8 cellular contexts compared by ENCODE assay signal in genomic region chr12:110039085-110039807, GRCh38. TPM values are rescaled to one million over a fixed set of nuclear protein-coding genes. Genes with fewer than 3 reads are reported as not detected.
A peak's percentile ranks its signal among the peaks of the same experiment; 100 is the strongest.
DNase-seq lines count a peak whose midpoint lies in the region; ATAC-seq and TF ChIP-seq lines count a peak whose summit lies in the region.

No MANE protein-coding gene starts in this region.

- H3K9me3 ChIP-seq in skeletal muscle satellite cell (replicated peaks; ENCODE audit: low read length) (no peaks in the 10 kb centered on the region), MM.1S (replicated peaks; ENCODE audit: insufficient read depth, low read length) (no peaks in the 10 kb centered on the region)

- H3K27ac ChIP-seq in MM.1S (ENCODE audit: low read length): no peak overlapping the region

- H3K4me2 ChIP-seq in skeletal muscle satellite cell (ENCODE audit: low read length) (peak overlapping the region; percentile 67), MM.1S (ENCODE audit: low read depth, low read length) (no peak overlapping the region)

- DNase-seq in AG09309 (ENCODE audit: low read depth): peak; percentile 81
- DNase-seq in HT1080 (ENCODE audit: low read depth): peak; percentile 87
- DNase-seq in activated T-cell treated with anti-CD3 and anti-CD28 coated beads, Interleukin-2, amount 50 U/mL, for 1 hour: peak; percentile 27
- DNase-seq in fibroblast of mammary gland (ENCODE audit: low read depth): peak; percentile 93
- no peak for DNase-seq in MM.1S

- TF ChIP-seq CTCF in AG09309 (IDR thresholded peaks at IDR 0.05; ENCODE audit: control insufficient read depth, insufficient read depth, low read depth, low read length, missing control alignments) (no peak), fibroblast of mammary gland (conservative IDR thresholded peaks at IDR 0.05; ENCODE audit: control insufficient read depth, insufficient read depth, low read depth, low read length) (no peak), MM.1S (IDR thresholded peaks at IDR 0.05; ENCODE audit: low read length) (no peak)

- ATAC-seq in GM21786 (IDR thresholded peaks at IDR 0.05; ENCODE audit: unreplicated experiment) (no peak), GM21529 (IDR thresholded peaks at IDR 0.05; ENCODE audit: unreplicated experiment) (no peak)

- no peaks in the 10 kb centered on the region for H4K20me1 ChIP-seq in MM.1S (ENCODE audit: insufficient read depth, low read length)

- no peaks in the 10 kb centered on the region for H3K79me2 ChIP-seq in MM.1S (ENCODE audit: low read length)

- H2AFZ ChIP-seq in MM.1S (ENCODE audit: low read length): no peak overlapping the region

- no peaks in the 10 kb centered on the region for H3F3A ChIP-seq in MM.1S (ENCODE audit: insufficient read depth, low read length)

- peak overlapping the region; percentile 65 for H3K9ac ChIP-seq in skeletal muscle satellite cell (ENCODE audit: low read depth, low read length)
- no peak overlapping the region for H3K9ac ChIP-seq in MM.1S (ENCODE audit: low read length)

- H3K36me3 ChIP-seq in skeletal muscle satellite cell (ENCODE audit: insufficient read depth, low read length) (peaks cover 54% of the 10 kb centered on the region), MM.1S (replicated peaks; ENCODE audit: insufficient read depth, low read length) (no peaks in the 10 kb centered on the region)

- H3K4me3 ChIP-seq in AG09309 (ENCODE audit: control insufficient read depth, low read depth, low read length) (no peak overlapping the region), fibroblast of mammary gland (ENCODE audit: control insufficient read depth, low read depth, low read length) (no peak overlapping the region), skeletal muscle satellite cell (ENCODE audit: low read length) (no peak overlapping the region), MM.1S (ENCODE audit: low read length) (no peak overlapping the region)

- H3K27me3 ChIP-seq in skeletal muscle satellite cell (ENCODE audit: control insufficient read depth, insufficient read depth, low read length): no peaks in the 10 kb centered on the region
- H3K27me3 ChIP-seq in MM.1S (replicated peaks; ENCODE audit: insufficient read depth, low read length): no peaks in the 10 kb centered on the region

- no peaks in the 10 kb centered on the region for H3K9me2 ChIP-seq in MM.1S (replicated peaks; ENCODE audit: insufficient read depth, low read length)

- H3K4me1 ChIP-seq in skeletal muscle satellite cell (ENCODE audit: control insufficient read depth, insufficient read depth, low read length) (peaks cover 23% of the 10 kb centered on the region), MM.1S (ENCODE audit: low read length) (no peaks in the 10 kb centered on the region)

RNA-seq across cellular contexts. Expression of gene C12orf76, which starts 9.1 kb away (rescaled TPM):
- 5.5 and 10.7 TPM in 2 replicates for total RNA-seq in HT1080 (2014; rRNA removed; shearing (Covaris generic))
- 20.7 and 22.2 TPM in 2 replicates for polyA plus RNA-seq in HT1080 (2015; cell fraction: cytosol; rRNA removed)
- polyA plus RNA-seq in HT1080 (2015; cell fraction: nucleus; rRNA removed): 18.3 and 22.7 TPM in 2 replicates
- 7.4 and 7.6 TPM in 2 replicates for total RNA-seq in skeletal muscle satellite cell (2012; rRNA removed)

RNA-seq across cellular contexts. Expression of gene ANKRD13A, which starts 40.0 kb away (rescaled TPM):
- total RNA-seq in HT1080 (2014; rRNA removed; shearing (Covaris generic)): 36.4 and 40.6 TPM in 2 replicates
- 33.6 and 35.0 TPM in 2 replicates for polyA plus RNA-seq in HT1080 (2015; cell fraction: cytosol; rRNA removed)
- polyA plus RNA-seq in HT1080 (2015; cell fraction: nucleus; rRNA removed): 61.4 and 63.0 TPM in 2 replicates
- total RNA-seq in skeletal muscle satellite cell (2012; rRNA removed): 31.7 and 58.1 TPM in 2 replicates

RNA-seq across cellular contexts. Expression of gene GIT2, which starts 43.1 kb away (rescaled TPM):
- 19.7 and 25.0 TPM in 2 replicates for total RNA-seq in HT1080 (2014; rRNA removed; shearing (Covaris generic))
- 15.8 and 21.3 TPM in 2 replicates for polyA plus RNA-seq in HT1080 (2015; cell fraction: cytosol; rRNA removed)
- 47.2 and 49.7 TPM in 2 replicates for polyA plus RNA-seq in HT1080 (2015; cell fraction: nucleus; rRNA removed)
- 26.1 and 35.6 TPM in 2 replicates for total RNA-seq in skeletal muscle satellite cell (2012; rRNA removed)
